Comparison of ENCODE assay signal across 10 cellular contexts in the genomic region with DNA sequence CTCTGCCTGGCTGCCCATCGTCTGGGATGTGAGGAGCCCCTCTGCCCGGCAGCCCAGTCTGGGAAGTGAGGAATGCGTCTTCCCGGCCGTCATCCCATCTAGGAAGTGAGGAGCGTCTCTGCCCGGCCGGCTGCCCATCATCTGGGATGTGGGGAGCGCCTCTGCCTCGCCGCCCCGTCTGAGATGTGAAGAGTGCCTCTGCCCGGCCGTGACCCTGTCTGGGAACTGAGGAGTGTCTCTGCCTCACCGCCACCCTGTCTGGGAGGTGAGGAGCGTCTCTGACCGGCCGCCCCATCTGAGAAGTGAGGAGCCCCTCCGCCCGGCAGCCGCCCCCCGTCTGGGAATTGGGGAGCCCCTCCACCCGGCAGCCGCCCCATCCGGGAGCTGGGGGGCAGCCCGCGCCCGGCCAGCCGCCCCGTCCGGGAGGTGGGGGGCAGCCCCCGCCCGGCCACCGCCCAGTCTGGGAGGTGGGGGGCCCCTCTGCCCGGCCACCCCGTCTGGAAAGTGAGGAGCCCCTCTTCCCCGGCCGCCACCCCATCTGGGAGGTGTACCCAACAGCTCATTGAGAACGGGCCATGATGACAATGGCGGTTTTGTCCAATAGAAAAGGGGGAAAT. TPM values are rescaled to one million over a fixed set of nuclear protein-coding genes. Genes with fewer than 3 reads are reported as not detected.
"Had no signal": no experiment of that assay in that cellular context is flagged by ENCODE, and none has a peak within 500 bp of the region (broad histone marks: within the 10 kb centered on the region; RNA-seq: fewer than 3 reads in every experiment).

No MANE protein-coding gene starts in this region.

RNA-seq across cellular contexts. Expression of a gene that starts 7.5 kb away (rescaled TPM):
- total RNA-seq: OCI-LY7, PC-3, PC-9, Peyer's patch, Right ventricle myocardium inferior, Right ventricle myocardium superior, RPMI7951, SJCRH30, SJSA1, SK-MEL-5 had no signal

RNA-seq across cellular contexts. Expression of a gene that starts 18.8 kb away (rescaled TPM):
- total RNA-seq: OCI-LY7, PC-3, PC-9, Peyer's patch, Right ventricle myocardium inferior, Right ventricle myocardium superior, RPMI7951, SJCRH30, SJSA1, SK-MEL-5 had no signal

RNA-seq across cellular contexts. Expression of a gene that starts 26.0 kb away (rescaled TPM):
- total RNA-seq: OCI-LY7, PC-3, PC-9, Peyer's patch, Right ventricle myocardium inferior, Right ventricle myocardium superior, RPMI7951, SJCRH30, SJSA1, SK-MEL-5 had no signal

RNA-seq across cellular contexts. Expression of a gene that starts 45.9 kb away (rescaled TPM):
- total RNA-seq: PC-3, PC-9, Peyer's patch, Right ventricle myocardium inferior, Right ventricle myocardium superior, RPMI7951, SJCRH30, SJSA1, SK-MEL-5 had no signal
